ENCODE assay signal across 19 cellular contexts in genomic region chr4:128459547-128459946, GRCh38.
DNase-seq lines count a peak whose midpoint lies in the region; ATAC-seq, FAIRE-seq and TF ChIP-seq lines count a peak whose summit lies in the region.
"Had no signal": no experiment of that assay in that cellular context is flagged by ENCODE, and none has a peak within 500 bp of the region (broad histone marks: within the 10 kb centered on the region; RNA-seq: fewer than 3 reads in every experiment).

No MANE protein-coding gene starts in this region.

- H3K27ac ChIP-seq in A549 (peak overlapping the region; percentile 78 to 96), mesenchymal stem cell (ENCODE audit: low read length, poor library complexity, severe bottlenecking) (no peak overlapping the region)
- H3K27ac ChIP-seq: BLaER1 treated with 17β-estradiol and CSF1 and Interleukin-3, amounts not matched to agents 10 nM and 100 nM; GM23248 had no signal

- POLR2A ChIA-PET in A549 (lab: Yijun Ruan, JAX) = no interaction called here
- POLR2A ChIA-PET in activated CD4-positive, alpha-beta T cell treated with anti-CD3 and anti-CD28 coated beads, Interleukin-2, amount 10 ng/mL, durations not matched to agents 7 days and 5 days (lab: Charles Lee) = no interaction called here

- no peak overlapping the region for H4K91ac ChIP-seq in mesenchymal stem cell (ENCODE audit: low read length)

- H3K79me1 ChIP-seq in mesenchymal stem cell (replicated peaks; ENCODE audit: low read length, poor library complexity, severe bottlenecking) = peaks cover 11% of the 10 kb centered on the region

- 75% methylated on average over 3 of the region's 3 CpGs for WGBS in A549 (ENCODE audit: missing lambda C conversion rate)
- 82% methylated on average over 3 of the region's 3 CpGs for WGBS in mesenchymal stem cell

- peak overlapping the region; percentile 83 for H2AK5ac ChIP-seq in mesenchymal stem cell (ENCODE audit: low read length, severe bottlenecking)

- no peak overlapping the region for H4K8ac ChIP-seq in mesenchymal stem cell (ENCODE audit: low read length)

- H3K18ac ChIP-seq in mesenchymal stem cell (ENCODE audit: low read depth in 1 of 2, low read length in 2 of 2) = peak overlapping the region in 1 of 2 experiments; percentile 35

- H3K14ac ChIP-seq in mesenchymal stem cell (ENCODE audit: low read length in 2 of 2) = no peak overlapping the region

- no peak overlapping the region for H3K4me3 Mint-ChIP-seq in activated CD4-positive, alpha-beta T cell treated with anti-CD3 and anti-CD28 coated beads, Interleukin-2, amount 10 ng/mL, durations not matched to agents 7 days and 5 days
- H3K4me3 Mint-ChIP-seq: CD4-positive, CD25-positive, alpha-beta regulatory T cell; IgD-negative memory B cell had no signal

- no peak overlapping the region for H2AFZ ChIP-seq in mesenchymal stem cell (ENCODE audit: low read depth, low read length)
- H2AFZ ChIP-seq: GM23248 had no signal

- ATAC-seq in A549 (no peak), GM18909 (IDR thresholded peaks at IDR 0.05; ENCODE audit: poor library complexity, unreplicated experiment) (peak; percentile 42), HG02610 (IDR thresholded peaks at IDR 0.05; ENCODE audit: unreplicated experiment) (peak; percentile 47)
- ATAC-seq: HCT116 had no signal

- TF ChIP-seq EP300 in A549 (IDR thresholded peaks at IDR 0.05) = no peak

- peak overlapping the region in 1 of 2 experiments; percentile 44 for H2BK12ac ChIP-seq in mesenchymal stem cell (ENCODE audit: low read length in 2 of 2)

- no peak overlapping the region for H2BK15ac ChIP-seq in mesenchymal stem cell (ENCODE audit: low read depth, poor library complexity, severe bottlenecking)

- DNase-seq in A549 (ENCODE audit: low read depth in 1 of 2, low spot score in 1 of 2) = no peak
- no peak for DNase-seq in mesenchymal stem cell
- no peak for DNase-seq in DMS79 (lab: John Stamatoyannopoulos, UW)
- DNase-seq in activated CD4-positive, alpha-beta T cell treated with anti-CD3 and anti-CD28 coated beads, Interleukin-2, amount 10 ng/mL, durations not matched to agents 7 days and 5 days = no peak
- DNase-seq in activated CD4-positive, CD25-positive, alpha-beta regulatory T cell treated with anti-CD3 and anti-CD28 coated beads, Interleukin-2, amount 50 U/mL, for 72 hours = no peak
- DNase-seq: 8988T; ACHN; CD4-positive, CD25-positive, alpha-beta regulatory T cell; DMS79 treated with DMSO at 0.1 percent for 48 hours; GDM1; GM23248; KG1 had no signal

- H3K4me3 ChIP-seq in A549 = no peak overlapping the region
- no peak overlapping the region for H3K4me3 ChIP-seq in mesenchymal stem cell (ENCODE audit: insufficient read depth in 1 of 2, low read depth in 1 of 2, low read length in 2 of 2)
- H3K4me3 ChIP-seq: BLaER1 treated with 17β-estradiol and CSF1 and Interleukin-3, amounts not matched to agents 10 nM and 100 nM; GM23248 had no signal

- TF ChIP-seq POLR2A in A549 (IDR thresholded peaks at IDR 0.05; ENCODE audit: low read length) = no peak

- H3K9me3 Mint-ChIP-seq in activated CD4-positive, alpha-beta T cell treated with anti-CD3 and anti-CD28 coated beads, Interleukin-2, amount 10 ng/mL, durations not matched to agents 7 days and 5 days = no peaks in the 10 kb centered on the region
- H3K9me3 Mint-ChIP-seq: CD4-positive, CD25-positive, alpha-beta regulatory T cell; IgD-negative memory B cell had no signal

- no peaks in the 10 kb centered on the region for H3K36me3 Mint-ChIP-seq in activated CD4-positive, alpha-beta T cell treated with anti-CD3 and anti-CD28 coated beads, Interleukin-2, amount 10 ng/mL, durations not matched to agents 7 days and 5 days (ENCODE audit: low read depth)
- H3K36me3 Mint-ChIP-seq: CD4-positive, CD25-positive, alpha-beta regulatory T cell; IgD-negative memory B cell had no signal

- no peak overlapping the region for H3K27ac Mint-ChIP-seq in activated CD4-positive, alpha-beta T cell treated with anti-CD3 and anti-CD28 coated beads, Interleukin-2, amount 10 ng/mL, durations not matched to agents 7 days and 5 days
- H3K27ac Mint-ChIP-seq: CD4-positive, CD25-positive, alpha-beta regulatory T cell; IgD-negative memory B cell had no signal

- no peak overlapping the region for H2BK120ac ChIP-seq in mesenchymal stem cell (ENCODE audit: low read depth, low read length)

- H2BK5ac ChIP-seq in mesenchymal stem cell (ENCODE audit: low read depth, low read length, poor library complexity, severe bottlenecking) = no peak overlapping the region

- FAIRE-seq in A549 (lab: Jason Lieb, UNC) = no peak
- FAIRE-seq: GM19239, H54 had no signal

- no peak for TF ChIP-seq RAD21 in A549 (conservative IDR thresholded peaks at IDR 0.05 in 1 of 2, IDR thresholded peaks at IDR 0.05 in 1 of 2)

- H3K4me2 ChIP-seq in A549 (no peak overlapping the region), mesenchymal stem cell (ENCODE audit: low read length, poor library complexity, severe bottlenecking) (no peak overlapping the region)
- H3K4me2 ChIP-seq: BLaER1 treated with 17β-estradiol and CSF1 and Interleukin-3, amounts not matched to agents 10 nM and 100 nM had no signal

- H3K27me3 ChIP-seq in mesenchymal stem cell (ENCODE audit: control insufficient read depth in 1 of 2, insufficient read depth in 1 of 2, low read length in 2 of 2) = no peaks in the 10 kb centered on the region
- H3K27me3 ChIP-seq: BLaER1 treated with 17β-estradiol and CSF1 and Interleukin-3, amounts not matched to agents 10 nM and 100 nM had no signal

- H3K4ac ChIP-seq in mesenchymal stem cell (ENCODE audit: low read depth in 1 of 2, low read length in 2 of 2) = peak overlapping the region in 1 of 2 experiments; percentile 40

- TF ChIP-seq CTCF in A549 (IDR thresholded peaks at IDR 0.05) = no peak

- H3K36me3 ChIP-seq in mesenchymal stem cell (ENCODE audit: control insufficient read depth in 1 of 2, insufficient read depth in 2 of 2, low read depth in 1 of 2, low read length in 2 of 2) = no peaks in the 10 kb centered on the region
- H3K36me3 ChIP-seq: BLaER1 treated with 17β-estradiol and CSF1 and Interleukin-3, amounts not matched to agents 10 nM and 100 nM had no signal

- no peak overlapping the region for H3K23ac ChIP-seq in mesenchymal stem cell (ENCODE audit: low read length in 2 of 2)

- CTCF ChIA-PET in A549 (lab: Yijun Ruan, JAX) = interaction anchor here (0.9 to 1.3 kb wide), 5 partner anchors 58 to 117 kb away, joined by 3 read pairs; no protein-coding TSS in a partner anchor
- CTCF ChIA-PET in activated CD4-positive, alpha-beta T cell treated with anti-CD3 and anti-CD28 coated beads, Interleukin-2, amount 10 ng/mL, durations not matched to agents 7 days and 5 days (lab: Charles Lee) = no interaction called here

- H3K9me3 ChIP-seq in A549 (no peaks in the 10 kb centered on the region), mesenchymal stem cell (ENCODE audit: control insufficient read depth, low read length) (no peaks in the 10 kb centered on the region)
- H3K9me3 ChIP-seq: BLaER1 treated with 17β-estradiol and CSF1 and Interleukin-3, amounts not matched to agents 10 nM and 100 nM had no signal

- H3K9ac ChIP-seq in mesenchymal stem cell (ENCODE audit: low read length) = no peak overlapping the region
- H3K9ac ChIP-seq: BLaER1 treated with 17β-estradiol and CSF1 and Interleukin-3, amounts not matched to agents 10 nM and 100 nM; GM23248 had no signal

- H3K4me1 Mint-ChIP-seq in activated CD4-positive, alpha-beta T cell treated with anti-CD3 and anti-CD28 coated beads, Interleukin-2, amount 10 ng/mL, durations not matched to agents 7 days and 5 days = peaks cover under 1% of the 10 kb centered on the region

- no peaks in the 10 kb centered on the region for H3K27me3 Mint-ChIP-seq in activated CD4-positive, alpha-beta T cell treated with anti-CD3 and anti-CD28 coated beads, Interleukin-2, amount 10 ng/mL, durations not matched to agents 7 days and 5 days
- H3K27me3 Mint-ChIP-seq: CD4-positive, CD25-positive, alpha-beta regulatory T cell had no signal

- peaks cover 80% of the 10 kb centered on the region for H3K4me1 ChIP-seq in A549
- H3K4me1 ChIP-seq in mesenchymal stem cell (ENCODE audit: control insufficient read depth, insufficient read depth, low read depth, low read length) = peaks cover 13% of the 10 kb centered on the region

TF ChIP-seq in A549, 52 proteins besides CTCF, POLR2A, EP300 and RAD21:
- no peak for TF ChIP-seq MAZ (IDR thresholded peaks at IDR 0.05; ENCODE audit: borderline replicate concordance, low read depth, low read length)
- no peak for TF ChIP-seq BHLHE40 (IDR thresholded peaks at IDR 0.05; ENCODE audit: low read depth, low read length)
- no peak for TF ChIP-seq PBX3 (IDR thresholded peaks at IDR 0.05)
- TF ChIP-seq MAX (IDR thresholded peaks at IDR 0.05) = no peak
- TF ChIP-seq ZFP36 (IDR thresholded peaks at IDR 0.05; ENCODE audit: borderline replicate concordance, partially characterized antibody) = no peak
- no peak for TF ChIP-seq CEBPB (IDR thresholded peaks at IDR 0.05)
- TF ChIP-seq, protein P1, sequence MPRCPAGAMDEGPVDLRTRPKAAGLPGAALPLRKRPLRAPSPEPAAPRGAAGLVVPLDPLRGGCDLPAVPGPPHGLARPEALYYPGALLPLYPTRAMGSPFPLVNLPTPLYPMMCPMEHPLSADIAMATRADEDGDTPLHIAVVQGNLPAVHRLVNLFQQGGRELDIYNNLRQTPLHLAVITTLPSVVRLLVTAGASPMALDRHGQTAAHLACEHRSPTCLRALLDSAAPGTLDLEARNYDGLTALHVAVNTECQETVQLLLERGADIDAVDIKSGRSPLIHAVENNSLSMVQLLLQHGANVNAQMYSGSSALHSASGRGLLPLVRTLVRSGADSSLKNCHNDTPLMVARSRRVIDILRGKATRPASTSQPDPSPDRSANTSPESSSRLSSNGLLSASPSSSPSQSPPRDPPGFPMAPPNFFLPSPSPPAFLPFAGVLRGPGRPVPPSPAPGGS (IDR thresholded peaks at IDR 0.05) = no peak
- TF ChIP-seq JUNB (IDR thresholded peaks at IDR 0.05) = no peak
- TF ChIP-seq JUN (IDR thresholded peaks at IDR 0.05) = no peak
- TF ChIP-seq ZC3H11A (IDR thresholded peaks at IDR 0.05) = no peak

Comparison
In these comparisons a context has a peak if more than half of its experiments do, and no peak if none do; other contexts are left out.
1. ATAC-seq: peak in GM18909 (single experiment) and HG02610 (single experiment); none in A549 (0 of 2).